ENCODE assay signal across 9 cellular contexts in genomic region chr1:246483204-246483933, GRCh38.
DNase-seq lines count a peak whose midpoint lies in the region; ATAC-seq and TF ChIP-seq lines count a peak whose summit lies in the region.
"Had no signal": no experiment of that assay in that cellular context is flagged by ENCODE, and none has a peak within 500 bp of the region (broad histone marks: within the 10 kb centered on the region; RNA-seq: fewer than 3 reads in every experiment).

No MANE protein-coding gene starts in this region.

- TF ChIP-seq CTCF in fibroblast of pulmonary artery (IDR thresholded peaks at IDR 0.05; ENCODE audit: low read length, missing control alignments): no peak

- DNase-seq in fibroblast of pulmonary artery (ENCODE audit: low read depth): peak; percentile 17
- DNase-seq in hypothalamus (lab: John Stamatoyannopoulos, UW): no peak
- DNase-seq in SHP77 treated with DMSO at 0.1 percent for 48 hours (lab: John Stamatoyannopoulos, UW): no peak
- DNase-seq: activated CD4-positive, alpha-beta T cell treated with anti-CD3 and anti-CD28 coated beads, Interleukin-2, amount 50 U/mL, for 1 hour had no signal

- H3K4me3 ChIP-seq in BLaER1 (no peak overlapping the region), fibroblast of pulmonary artery (replicated peaks; ENCODE audit: low read depth, low read length) (peak overlapping the region; percentile 1)

- H3K36me3 ChIP-seq in BLaER1: no peaks in the 10 kb centered on the region

- H3K4me2 ChIP-seq in BLaER1: peak overlapping the region; percentile 6; the same call in 1 of the 2 replicates

- H3K27me3 ChIP-seq in BLaER1: no peaks in the 10 kb centered on the region

- H3K9me3 ChIP-seq in BLaER1: 0 out of 2 replicates have a peak, but pooled peaks cover 11% of the 10 kb centered on the region

- no peak overlapping the region for H3K9ac ChIP-seq in BLaER1

- H3K27ac ChIP-seq in BLaER1: no peak overlapping the region

- ATAC-seq in GM19438 (IDR thresholded peaks at IDR 0.05; ENCODE audit: low read depth, unreplicated experiment): peak; percentile 54
- peak; percentile 43 for ATAC-seq in HG03565 (IDR thresholded peaks at IDR 0.05; ENCODE audit: unreplicated experiment)
- ATAC-seq in HG03108 (IDR thresholded peaks at IDR 0.05; ENCODE audit: unreplicated experiment): no peak
- ATAC-seq in HG03039 (IDR thresholded peaks at IDR 0.05; ENCODE audit: unreplicated experiment): no peak

- peaks cover 13% of the 10 kb centered on the region; the same call in 1 of the 2 replicates for H3K4me1 ChIP-seq in BLaER1

- peaks cover 20% of the 10 kb centered on the region; the same call in 1 of the 2 replicates for H4K20me1 ChIP-seq in BLaER1

Comparison
In these comparisons a context has a peak if more than half of its experiments do, and no peak if none do; other contexts are left out.
1. ATAC-seq: peak in GM19438 (single experiment) and HG03565 (single experiment); none in HG03108 (single experiment) and HG03039 (single experiment).